Comparison of ENCODE assay signal across 1 cellular context in the genomic region with DNA sequence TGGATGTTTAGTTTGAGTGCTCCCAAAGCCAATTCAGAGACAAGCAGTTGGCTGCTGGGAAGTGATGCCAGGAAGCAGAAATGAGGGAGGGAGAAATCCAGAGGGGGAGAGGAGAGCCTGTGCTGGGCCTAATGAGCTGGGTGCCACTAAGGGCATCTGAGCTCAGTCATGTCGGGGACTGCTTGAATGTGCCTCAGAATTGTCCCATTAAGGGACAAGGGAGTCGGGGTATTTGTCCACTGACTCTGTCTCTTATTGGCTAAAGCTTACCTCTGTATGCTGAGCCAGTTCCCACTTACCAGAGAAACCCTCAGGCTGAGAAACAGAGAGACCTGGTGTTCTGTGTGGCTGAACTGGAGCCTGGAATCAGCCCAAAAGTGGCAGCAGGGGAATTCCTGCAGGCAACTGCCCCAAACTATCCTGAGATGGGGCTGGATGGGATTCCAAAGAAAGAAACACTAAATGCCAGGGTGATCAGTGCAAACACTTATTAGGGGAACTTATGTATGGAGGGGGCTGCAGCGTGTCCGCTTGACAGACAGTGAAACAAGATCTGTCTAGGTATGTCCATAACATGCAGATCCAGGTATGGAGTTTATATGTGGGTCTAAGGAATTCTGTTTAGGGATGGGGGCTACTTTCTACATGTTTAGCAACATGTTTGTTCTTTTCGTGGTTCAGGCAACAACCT.
A peak's percentile ranks its signal among the peaks of the same experiment; 100 is the strongest.
TF ChIP-seq lines count a peak whose summit lies in the region.

No MANE protein-coding gene starts in this region.

TF ChIP-seq in HEK293, 187 proteins besides CTCF, POLR2A, EP300 and RAD21 (continued from another document):
- no peak for TF ChIP-seq KLF9 (tag by site-specific recombination; IDR thresholded peaks at IDR 0.05; ENCODE audit: low read depth)
- TF ChIP-seq, protein P1, sequence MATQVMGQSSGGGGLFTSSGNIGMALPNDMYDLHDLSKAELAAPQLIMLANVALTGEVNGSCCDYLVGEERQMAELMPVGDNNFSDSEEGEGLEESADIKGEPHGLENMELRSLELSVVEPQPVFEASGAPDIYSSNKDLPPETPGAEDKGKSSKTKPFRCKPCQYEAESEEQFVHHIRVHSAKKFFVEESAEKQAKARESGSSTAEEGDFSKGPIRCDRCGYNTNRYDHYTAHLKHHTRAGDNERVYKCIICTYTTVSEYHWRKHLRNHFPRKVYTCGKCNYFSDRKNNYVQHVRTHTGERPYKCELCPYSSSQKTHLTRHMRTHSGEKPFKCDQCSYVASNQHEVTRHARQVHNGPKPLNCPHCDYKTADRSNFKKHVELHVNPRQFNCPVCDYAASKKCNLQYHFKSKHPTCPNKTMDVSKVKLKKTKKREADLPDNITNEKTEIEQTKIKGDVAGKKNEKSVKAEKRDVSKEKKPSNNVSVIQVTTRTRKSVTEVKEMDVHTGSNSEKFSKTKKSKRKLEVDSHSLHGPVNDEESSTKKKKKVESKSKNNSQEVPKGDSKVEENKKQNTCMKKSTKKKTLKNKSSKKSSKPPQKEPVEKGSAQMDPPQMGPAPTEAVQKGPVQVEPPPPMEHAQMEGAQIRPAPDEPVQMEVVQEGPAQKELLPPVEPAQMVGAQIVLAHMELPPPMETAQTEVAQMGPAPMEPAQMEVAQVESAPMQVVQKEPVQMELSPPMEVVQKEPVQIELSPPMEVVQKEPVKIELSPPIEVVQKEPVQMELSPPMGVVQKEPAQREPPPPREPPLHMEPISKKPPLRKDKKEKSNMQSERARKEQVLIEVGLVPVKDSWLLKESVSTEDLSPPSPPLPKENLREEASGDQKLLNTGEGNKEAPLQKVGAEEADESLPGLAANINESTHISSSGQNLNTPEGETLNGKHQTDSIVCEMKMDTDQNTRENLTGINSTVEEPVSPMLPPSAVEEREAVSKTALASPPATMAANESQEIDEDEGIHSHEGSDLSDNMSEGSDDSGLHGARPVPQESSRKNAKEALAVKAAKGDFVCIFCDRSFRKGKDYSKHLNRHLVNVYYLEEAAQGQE (tag by site-specific recombination; IDR thresholded peaks at IDR 0.05) = no peak
- TF ChIP-seq, protein P2, sequence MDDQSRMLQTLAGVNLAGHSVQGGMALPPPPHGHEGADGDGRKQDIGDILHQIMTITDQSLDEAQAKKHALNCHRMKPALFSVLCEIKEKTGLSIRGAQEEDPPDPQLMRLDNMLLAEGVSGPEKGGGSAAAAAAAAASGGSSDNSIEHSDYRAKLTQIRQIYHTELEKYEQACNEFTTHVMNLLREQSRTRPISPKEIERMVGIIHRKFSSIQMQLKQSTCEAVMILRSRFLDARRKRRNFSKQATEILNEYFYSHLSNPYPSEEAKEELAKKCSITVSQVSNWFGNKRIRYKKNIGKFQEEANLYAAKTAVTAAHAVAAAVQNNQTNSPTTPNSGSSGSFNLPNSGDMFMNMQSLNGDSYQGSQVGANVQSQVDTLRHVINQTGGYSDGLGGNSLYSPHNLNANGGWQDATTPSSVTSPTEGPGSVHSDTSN (CRISPR knock-in tag; IDR thresholded peaks at IDR 0.05) = no peak
- no peak for TF ChIP-seq ZNF350 (tag by site-specific recombination; IDR thresholded peaks at IDR 0.05)
- TF ChIP-seq, protein P3, sequence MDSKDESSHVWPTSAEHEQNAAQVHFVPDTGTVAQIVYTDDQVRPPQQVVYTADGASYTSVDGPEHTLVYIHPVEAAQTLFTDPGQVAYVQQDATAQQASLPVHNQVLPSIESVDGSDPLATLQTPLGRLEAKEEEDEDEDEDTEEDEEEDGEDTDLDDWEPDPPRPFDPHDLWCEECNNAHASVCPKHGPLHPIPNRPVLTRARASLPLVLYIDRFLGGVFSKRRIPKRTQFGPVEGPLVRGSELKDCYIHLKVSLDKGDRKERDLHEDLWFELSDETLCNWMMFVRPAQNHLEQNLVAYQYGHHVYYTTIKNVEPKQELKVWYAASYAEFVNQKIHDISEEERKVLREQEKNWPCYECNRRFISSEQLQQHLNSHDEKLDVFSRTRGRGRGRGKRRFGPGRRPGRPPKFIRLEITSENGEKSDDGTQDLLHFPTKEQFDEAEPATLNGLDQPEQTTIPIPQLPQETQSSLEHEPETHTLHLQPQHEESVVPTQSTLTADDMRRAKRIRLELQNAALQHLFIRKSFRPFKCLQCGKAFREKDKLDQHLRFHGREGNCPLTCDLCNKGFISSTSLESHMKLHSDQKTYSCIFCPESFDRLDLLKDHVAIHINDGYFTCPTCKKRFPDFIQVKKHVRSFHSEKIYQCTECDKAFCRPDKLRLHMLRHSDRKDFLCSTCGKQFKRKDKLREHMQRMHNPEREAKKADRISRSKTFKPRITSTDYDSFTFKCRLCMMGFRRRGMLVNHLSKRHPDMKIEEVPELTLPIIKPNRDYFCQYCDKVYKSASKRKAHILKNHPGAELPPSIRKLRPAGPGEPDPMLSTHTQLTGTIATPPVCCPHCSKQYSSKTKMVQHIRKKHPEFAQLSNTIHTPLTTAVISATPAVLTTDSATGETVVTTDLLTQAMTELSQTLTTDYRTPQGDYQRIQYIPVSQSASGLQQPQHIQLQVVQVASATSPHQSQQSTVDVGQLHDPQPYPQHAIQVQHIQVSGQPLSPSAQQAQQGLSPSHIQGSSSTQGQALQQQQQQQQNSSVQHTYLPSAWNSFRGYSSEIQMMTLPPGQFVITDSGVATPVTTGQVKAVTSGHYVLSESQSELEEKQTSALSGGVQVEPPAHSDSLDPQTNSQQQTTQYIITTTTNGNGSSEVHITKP (tag by site-specific recombination; IDR thresholded peaks at IDR 0.05) = peak; percentile 46; the same call in 1 of the 2 replicates
- TF ChIP-seq, protein P4, sequence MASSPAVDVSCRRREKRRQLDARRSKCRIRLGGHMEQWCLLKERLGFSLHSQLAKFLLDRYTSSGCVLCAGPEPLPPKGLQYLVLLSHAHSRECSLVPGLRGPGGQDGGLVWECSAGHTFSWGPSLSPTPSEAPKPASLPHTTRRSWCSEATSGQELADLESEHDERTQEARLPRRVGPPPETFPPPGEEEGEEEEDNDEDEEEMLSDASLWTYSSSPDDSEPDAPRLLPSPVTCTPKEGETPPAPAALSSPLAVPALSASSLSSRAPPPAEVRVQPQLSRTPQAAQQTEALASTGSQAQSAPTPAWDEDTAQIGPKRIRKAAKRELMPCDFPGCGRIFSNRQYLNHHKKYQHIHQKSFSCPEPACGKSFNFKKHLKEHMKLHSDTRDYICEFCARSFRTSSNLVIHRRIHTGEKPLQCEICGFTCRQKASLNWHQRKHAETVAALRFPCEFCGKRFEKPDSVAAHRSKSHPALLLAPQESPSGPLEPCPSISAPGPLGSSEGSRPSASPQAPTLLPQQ (tag by site-specific recombination; IDR thresholded peaks at IDR 0.05) = no peak
- TF ChIP-seq, protein P5, sequence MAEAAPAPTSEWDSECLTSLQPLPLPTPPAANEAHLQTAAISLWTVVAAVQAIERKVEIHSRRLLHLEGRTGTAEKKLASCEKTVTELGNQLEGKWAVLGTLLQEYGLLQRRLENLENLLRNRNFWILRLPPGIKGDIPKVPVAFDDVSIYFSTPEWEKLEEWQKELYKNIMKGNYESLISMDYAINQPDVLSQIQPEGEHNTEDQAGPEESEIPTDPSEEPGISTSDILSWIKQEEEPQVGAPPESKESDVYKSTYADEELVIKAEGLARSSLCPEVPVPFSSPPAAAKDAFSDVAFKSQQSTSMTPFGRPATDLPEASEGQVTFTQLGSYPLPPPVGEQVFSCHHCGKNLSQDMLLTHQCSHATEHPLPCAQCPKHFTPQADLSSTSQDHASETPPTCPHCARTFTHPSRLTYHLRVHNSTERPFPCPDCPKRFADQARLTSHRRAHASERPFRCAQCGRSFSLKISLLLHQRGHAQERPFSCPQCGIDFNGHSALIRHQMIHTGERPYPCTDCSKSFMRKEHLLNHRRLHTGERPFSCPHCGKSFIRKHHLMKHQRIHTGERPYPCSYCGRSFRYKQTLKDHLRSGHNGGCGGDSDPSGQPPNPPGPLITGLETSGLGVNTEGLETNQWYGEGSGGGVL (tag by site-specific recombination; IDR thresholded peaks at IDR 0.05) = 0 out of 2 replicates have a peak, but pooled peaks have one; percentile 17
- no peak for TF ChIP-seq ZBTB7A (tag by site-specific recombination; IDR thresholded peaks at IDR 0.05; ENCODE audit: low read depth)
- TF ChIP-seq, protein P6, sequence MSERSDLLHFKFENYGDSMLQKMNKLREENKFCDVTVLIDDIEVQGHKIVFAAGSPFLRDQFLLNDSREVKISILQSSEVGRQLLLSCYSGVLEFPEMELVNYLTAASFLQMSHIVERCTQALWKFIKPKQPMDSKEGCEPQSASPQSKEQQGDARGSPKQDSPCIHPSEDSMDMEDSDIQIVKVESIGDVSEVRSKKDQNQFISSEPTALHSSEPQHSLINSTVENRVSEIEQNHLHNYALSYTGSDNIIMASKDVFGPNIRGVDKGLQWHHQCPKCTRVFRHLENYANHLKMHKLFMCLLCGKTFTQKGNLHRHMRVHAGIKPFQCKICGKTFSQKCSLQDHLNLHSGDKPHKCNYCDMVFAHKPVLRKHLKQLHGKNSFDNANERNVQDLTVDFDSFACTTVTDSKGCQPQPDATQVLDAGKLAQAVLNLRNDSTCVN (tag by site-specific recombination; optimal IDR thresholded peaks at IDR 0.05) = no peak
- no peak for TF ChIP-seq ZNF169 (tag by site-specific recombination; IDR thresholded peaks at IDR 0.05)
- no peak for TF ChIP-seq GLI4 (tag by site-specific recombination; IDR thresholded peaks at IDR 0.05)
- no peak for TF ChIP-seq SP7 (tag by site-specific recombination; IDR thresholded peaks at IDR 0.05)
- no peak for TF ChIP-seq HOXA7 (CRISPR knock-in tag; IDR thresholded peaks at IDR 0.05; ENCODE audit: borderline replicate concordance)
- TF ChIP-seq, protein P7, sequence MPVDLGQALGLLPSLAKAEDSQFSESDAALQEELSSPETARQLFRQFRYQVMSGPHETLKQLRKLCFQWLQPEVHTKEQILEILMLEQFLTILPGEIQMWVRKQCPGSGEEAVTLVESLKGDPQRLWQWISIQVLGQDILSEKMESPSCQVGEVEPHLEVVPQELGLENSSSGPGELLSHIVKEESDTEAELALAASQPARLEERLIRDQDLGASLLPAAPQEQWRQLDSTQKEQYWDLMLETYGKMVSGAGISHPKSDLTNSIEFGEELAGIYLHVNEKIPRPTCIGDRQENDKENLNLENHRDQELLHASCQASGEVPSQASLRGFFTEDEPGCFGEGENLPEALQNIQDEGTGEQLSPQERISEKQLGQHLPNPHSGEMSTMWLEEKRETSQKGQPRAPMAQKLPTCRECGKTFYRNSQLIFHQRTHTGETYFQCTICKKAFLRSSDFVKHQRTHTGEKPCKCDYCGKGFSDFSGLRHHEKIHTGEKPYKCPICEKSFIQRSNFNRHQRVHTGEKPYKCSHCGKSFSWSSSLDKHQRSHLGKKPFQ (tag by site-specific recombination; IDR thresholded peaks at IDR 0.05) = peak; percentile 77
- TF ChIP-seq MZF1 (tag by site-specific recombination; IDR thresholded peaks at IDR 0.05; ENCODE audit: borderline replicate concordance) = no peak
